Comparison of ENCODE assay signal across 13 cellular contexts in genomic region chr3:30720586-30721313, GRCh38.
DNase-seq lines count a peak whose midpoint lies in the region; ATAC-seq, FAIRE-seq and TF ChIP-seq lines count a peak whose summit lies in the region.
"Had no signal": no experiment of that assay in that cellular context is flagged by ENCODE, and none has a peak within 500 bp of the region (broad histone marks: within the 10 kb centered on the region; RNA-seq: fewer than 3 reads in every experiment).

No MANE protein-coding gene starts in this region.

- no peaks in the 10 kb centered on the region for H3K27me3 ChIP-seq in bronchial epithelial cell (ENCODE audit: control insufficient read depth, insufficient read depth, low read length)
- no peaks in the 10 kb centered on the region for H3K27me3 ChIP-seq in mesendoderm (ENCODE audit: insufficient read depth, low read length, poor library complexity)
- no peaks in the 10 kb centered on the region for H3K27me3 ChIP-seq in suprapubic skin

- no peaks in the 10 kb centered on the region for H3K36me3 ChIP-seq in bronchial epithelial cell (ENCODE audit: control insufficient read depth, insufficient read depth, low read length)
- H3K36me3 ChIP-seq in mesendoderm (ENCODE audit: control insufficient read depth, insufficient read depth, low read length) = no peaks in the 10 kb centered on the region
- no peaks in the 10 kb centered on the region for H3K36me3 ChIP-seq in suprapubic skin

- H3K79me2 ChIP-seq in mesendoderm (ENCODE audit: control insufficient read depth, insufficient read depth, low read length) = no peaks in the 10 kb centered on the region

- no peak overlapping the region for H2BK15ac ChIP-seq in mesendoderm (replicated peaks; ENCODE audit: low read depth)

- H3K36me3 Mint-ChIP-seq in stimulated activated effector memory CD8-positive, alpha-beta T cell treated with anti-CD3 and anti-CD28 coated beads, Interleukin-12 subunit alpha, Interleukin-12 subunit beta, amount 100 ng/mL, for 72 hours = no peaks in the 10 kb centered on the region

- H3K79me1 ChIP-seq in mesendoderm (ENCODE audit: low read length) = no peaks in the 10 kb centered on the region

- H3K23ac ChIP-seq in mesendoderm (ENCODE audit: low read length) = no peak overlapping the region

- FAIRE-seq in bronchial epithelial cell (lab: Jason Lieb, UNC) = peak; percentile 32
- FAIRE-seq: GM18507 had no signal

- no peak overlapping the region for H3K4me2 ChIP-seq in mesendoderm (ENCODE audit: low read length)

- no peak overlapping the region for H3K18ac ChIP-seq in mesendoderm (ENCODE audit: low read length)

- no peak overlapping the region for H3K27ac Mint-ChIP-seq in stimulated activated effector memory CD8-positive, alpha-beta T cell treated with anti-CD3 and anti-CD28 coated beads, Interleukin-12 subunit alpha, Interleukin-12 subunit beta, amount 100 ng/mL, for 72 hours

- H2BK5ac ChIP-seq in mesendoderm (ENCODE audit: low read length) = no peak overlapping the region

- no peak overlapping the region for H2AK5ac ChIP-seq in mesendoderm (ENCODE audit: low read length)

- H3K9me3 Mint-ChIP-seq in stimulated activated effector memory CD8-positive, alpha-beta T cell treated with anti-CD3 and anti-CD28 coated beads, Interleukin-12 subunit alpha, Interleukin-12 subunit beta, amount 100 ng/mL, for 72 hours = peaks cover 3% of the 10 kb centered on the region

- ATAC-seq in HG02970 (IDR thresholded peaks at IDR 0.05; ENCODE audit: low FRiP score, unreplicated experiment) = no peak
- no peak for ATAC-seq in stimulated activated effector memory CD8-positive, alpha-beta T cell treated with anti-CD3 and anti-CD28 coated beads, Interleukin-12 subunit alpha, Interleukin-12 subunit beta, amount 100 ng/mL, for 72 hours

- no CpG with 5 or more reads among the region's 5 CpGs for WGBS in mesendoderm (ENCODE audit: extremely low coverage, insufficient coverage, low lambda C conversion rate)
- 74% methylated on average over 5 of the region's 5 CpGs for WGBS in suprapubic skin

- no peak for TF ChIP-seq EP300 in suprapubic skin (IDR thresholded peaks at IDR 0.05)

- no peak for TF ChIP-seq POLR2A in suprapubic skin (IDR thresholded peaks at IDR 0.05)

- no peaks in the 10 kb centered on the region for H3K9me3 ChIP-seq in suprapubic skin

- TF ChIP-seq CTCF in bronchial epithelial cell (IDR thresholded peaks at IDR 0.05; ENCODE audit: insufficient read depth, low read length, severe bottlenecking) (no peak), suprapubic skin (IDR thresholded peaks at IDR 0.05) (no peak)

- no peak overlapping the region for H4K8ac ChIP-seq in mesendoderm (ENCODE audit: low read depth, low read length)

- no peak overlapping the region for H3K4me3 ChIP-seq in bronchial epithelial cell (ENCODE audit: low read depth, low read length)
- H3K4me3 ChIP-seq in mesendoderm (ENCODE audit: low read length) = no peak overlapping the region
- no peak overlapping the region for H3K4me3 ChIP-seq in suprapubic skin

- no peak overlapping the region for H3K56ac ChIP-seq in mesendoderm (ENCODE audit: low read length)

- H3K4me3 Mint-ChIP-seq in stimulated activated effector memory CD8-positive, alpha-beta T cell treated with anti-CD3 and anti-CD28 coated beads, Interleukin-12 subunit alpha, Interleukin-12 subunit beta, amount 100 ng/mL, for 72 hours = no peak overlapping the region

- H2BK120ac ChIP-seq in mesendoderm (ENCODE audit: low read depth, low read length) = no peak overlapping the region

- H3K4me1 ChIP-seq in mesendoderm (ENCODE audit: control insufficient read depth, low read depth, low read length) = peaks cover 1% of the 10 kb centered on the region
- no peaks in the 10 kb centered on the region for H3K4me1 ChIP-seq in suprapubic skin

- no peaks in the 10 kb centered on the region for H3K4me1 Mint-ChIP-seq in stimulated activated effector memory CD8-positive, alpha-beta T cell treated with anti-CD3 and anti-CD28 coated beads, Interleukin-12 subunit alpha, Interleukin-12 subunit beta, amount 100 ng/mL, for 72 hours

- no peak overlapping the region for H4K5ac ChIP-seq in mesendoderm (ENCODE audit: low read length)

- peak; percentile 46 for DNase-seq in COLO829 (ENCODE audit: low spot score)
- DNase-seq in LHCN-M2 (ENCODE audit: low read depth) = peak; percentile 74
- DNase-seq in bronchial epithelial cell (ENCODE audit: low read depth) = peak; percentile 96
- DNase-seq in mesendoderm = peak; percentile 75
- DNase-seq in stimulated activated effector memory CD8-positive, alpha-beta T cell treated with anti-CD3 and anti-CD28 coated beads, Interleukin-12 subunit alpha, Interleukin-12 subunit beta, amount 100 ng/mL, for 72 hours (ENCODE audit: low spot score in 2 of 2) = no peak
- no peak for DNase-seq in activated CD8-positive, alpha-beta memory T cell treated with anti-CD3 and anti-CD28 coated beads, Interleukin-2, amount 50 U/mL, for 48 hours
- DNase-seq in suprapubic skin (ENCODE audit: low spot score in 2 of 2) = no peak
- DNase-seq: activated CD4-positive, CD25-positive, alpha-beta regulatory T cell treated with anti-CD3 and anti-CD28 coated beads, Interleukin-2, amount 50 U/mL, for 72 hours; activated effector memory CD4-positive, alpha-beta T cell treated with Interleukin-2 at 50 U/mL for 16 hours; COR-L47; NCI-H1105 treated with DMSO at 0.1 percent for 48 hours had no signal

- no peak overlapping the region for H3K9ac ChIP-seq in mesendoderm (ENCODE audit: low read length)

- H3K27ac ChIP-seq in mesendoderm (ENCODE audit: low read depth, low read length) (no peak overlapping the region), suprapubic skin (no peak overlapping the region)

- H3K4ac ChIP-seq in mesendoderm (ENCODE audit: low read depth, low read length) = no peak overlapping the region

Comparison
In these comparisons a context has a peak if more than half of its experiments do, and no peak if none do; other contexts are left out.
1. DNase-seq: peak in COLO829 (single experiment), LHCN-M2 (single experiment), bronchial epithelial cell (single experiment) and mesendoderm (single experiment); none in stimulated activated effector memory CD8-positive, alpha-beta T cell treated with anti-CD3 and anti-CD28 coated beads, Interleukin-12 subunit alpha, Interleukin-12 subunit beta, amount 100 ng/mL, for 72 hours (0 of 2), activated CD8-positive, alpha-beta memory T cell treated with anti-CD3 and anti-CD28 coated beads, Interleukin-2, amount 50 U/mL, for 48 hours (single experiment) and suprapubic skin (0 of 2).